ENCODE assay signal across 7 cellular contexts in genomic region chr4:26320453-26321325, GRCh38. TPM values are rescaled to one million over a fixed set of nuclear protein-coding genes. Genes with fewer than 3 reads are reported as not detected.
DNase-seq lines count a peak whose midpoint lies in the region; ATAC-seq and TF ChIP-seq lines count a peak whose summit lies in the region.

RBPJ (plus strand) TSS chr4:26321014; CDS start chr4:26321029, 15 bp downstream.

- ATAC-seq in GM18511 (IDR thresholded peaks at IDR 0.05; ENCODE audit: unreplicated experiment) = peak; percentile 32
- peak; percentile 26 for ATAC-seq in HG03097 (IDR thresholded peaks at IDR 0.05; ENCODE audit: low FRiP score, unreplicated experiment)

- intact Hi-C loops in breast epithelium (cut with DNase I; ENCODE audit: low total_unique reads) = loop anchor here (5.0 kb wide), 1 partner anchor 532 kb away; no protein-coding TSS in a partner anchor

- H3K4me1 ChIP-seq in breast epithelium (no peaks in the 10 kb centered on the region), skeletal muscle tissue (ENCODE audit: control insufficient read depth in 3 of 3, insufficient read depth in 3 of 3, low read length in 3 of 3) (peaks cover 16 to 37% (median 33%) of the 10 kb centered on the region in 3 donors)

- H3K9ac ChIP-seq in skeletal muscle tissue (ENCODE audit: low read depth in 1 of 3, low read length in 3 of 3) = peak within 1 kb of the TSS; percentile 85 to 92 (median 91)

- H3K4me3 ChIP-seq in WERI-Rb-1 (ENCODE audit: low read depth, low read length) (peak within 1 kb of the TSS; percentile 93), breast epithelium (peak within 1 kb of the TSS; percentile 75 to 87 (median 78)), iPS-18c (ENCODE audit: insufficient read depth, low read depth, low read length) (peak within 1 kb of the TSS; percentile 96), skeletal muscle tissue (ENCODE audit: low read length in 3 of 3) (peak within 1 kb of the TSS; percentile 83 to 91 (median 89))

- DNase-seq in NCI-H2227 treated with DMSO at 0.1 percent for 48 hours (lab: John Stamatoyannopoulos, UW) = peak; percentile 90
- peak; percentile 99 for DNase-seq in WERI-Rb-1
- DNase-seq in breast epithelium (ENCODE audit: low spot score in 2 of 2) = peak; percentile 82 to 87

- H3K27ac ChIP-seq in WERI-Rb-1 (peak within 1 kb of the TSS; percentile 98), breast epithelium (peak within 1 kb of the TSS; percentile 94 to 97), skeletal muscle tissue (ENCODE audit: low read depth, low read length) (peak within 1 kb of the TSS; percentile 94)

- TF ChIP-seq POLR2A in breast epithelium (IDR thresholded peaks at IDR 0.05) = peak; percentile 51

- H3K9me3 ChIP-seq in WERI-Rb-1 (ENCODE audit: severe bottlenecking) (peaks cover 1% of the 10 kb centered on the region), breast epithelium (peaks cover 1 to 2% of the 10 kb centered on the region in 2 donors), iPS-18c (ENCODE audit: control insufficient read depth, insufficient read depth, low read length) (no peaks in the 10 kb centered on the region), skeletal muscle tissue (ENCODE audit: control insufficient read depth in 3 of 3, low read length in 3 of 3) (no peaks in the 10 kb centered on the region)

- H3K36me3 ChIP-seq in WERI-Rb-1 (peaks cover 3% of the 10 kb centered on the region; the same call in 1 of the 2 replicates), breast epithelium (no peaks in the 10 kb centered on the region), skeletal muscle tissue (ENCODE audit: control insufficient read depth in 3 of 3, insufficient read depth in 3 of 3, low read length in 3 of 3) (no peaks in the 10 kb centered on the region)

- no peaks in the 10 kb centered on the region for H3K27me3 ChIP-seq in WERI-Rb-1 (ENCODE audit: insufficient read depth, low read depth, severe bottlenecking)
- H3K27me3 ChIP-seq in breast epithelium = no peaks in the 10 kb centered on the region
- H3K27me3 ChIP-seq in skeletal muscle tissue (ENCODE audit: control insufficient read depth in 3 of 3, insufficient read depth in 3 of 3, low read length in 3 of 3) = no peaks in the 10 kb centered on the region

- TF ChIP-seq CTCF in WERI-Rb-1 (IDR thresholded peaks at IDR 0.05; ENCODE audit: low read depth, low read length) = no peak
- no peak for TF ChIP-seq CTCF in breast epithelium (IDR thresholded peaks at IDR 0.05)

RNA-seq across cellular contexts. Expression of gene RBPJ, which starts in this region (rescaled TPM):
- total RNA-seq in breast epithelium = 100 to 1,000 TPM in 1 of 3 donors, 10 to 100 TPM in 2; 64.9 to 143 (median 88.7) TPM
- 77.2 TPM for total RNA-seq in skeletal muscle tissue

Comparison
In these comparisons a context has a peak if more than half of its experiments do, and no peak if none do; other contexts are left out.
1. Peak in every context shown above with its lines: DNase-seq, ATAC-seq, H3K4me3 ChIP-seq and H3K27ac ChIP-seq.